In genomic region chr15:65028338-65028737, GRCh38 we compare ENCODE assay signal across 1 cellular context.
TF ChIP-seq lines count a peak whose summit lies in the region.

No MANE protein-coding gene starts in this region.

TF ChIP-seq in WTC11, 78 proteins besides CTCF, POLR2A, EP300 and RAD21 (continued from another document):
- no peak for TF ChIP-seq PRDM15 (CRISPR knock-in tag; IDR thresholded peaks at IDR 0.05)
- TF ChIP-seq E2F5 (CRISPR knock-in tag; IDR thresholded peaks at IDR 0.05): no peak
- no peak for TF ChIP-seq ZNF671 (CRISPR knock-in tag; IDR thresholded peaks at IDR 0.05)
- TF ChIP-seq ERG (CRISPR knock-in tag; IDR thresholded peaks at IDR 0.05): no peak
- no peak for TF ChIP-seq CDX4 (CRISPR knock-in tag; IDR thresholded peaks at IDR 0.05; ENCODE audit: borderline replicate concordance)
